In the genomic region with DNA sequence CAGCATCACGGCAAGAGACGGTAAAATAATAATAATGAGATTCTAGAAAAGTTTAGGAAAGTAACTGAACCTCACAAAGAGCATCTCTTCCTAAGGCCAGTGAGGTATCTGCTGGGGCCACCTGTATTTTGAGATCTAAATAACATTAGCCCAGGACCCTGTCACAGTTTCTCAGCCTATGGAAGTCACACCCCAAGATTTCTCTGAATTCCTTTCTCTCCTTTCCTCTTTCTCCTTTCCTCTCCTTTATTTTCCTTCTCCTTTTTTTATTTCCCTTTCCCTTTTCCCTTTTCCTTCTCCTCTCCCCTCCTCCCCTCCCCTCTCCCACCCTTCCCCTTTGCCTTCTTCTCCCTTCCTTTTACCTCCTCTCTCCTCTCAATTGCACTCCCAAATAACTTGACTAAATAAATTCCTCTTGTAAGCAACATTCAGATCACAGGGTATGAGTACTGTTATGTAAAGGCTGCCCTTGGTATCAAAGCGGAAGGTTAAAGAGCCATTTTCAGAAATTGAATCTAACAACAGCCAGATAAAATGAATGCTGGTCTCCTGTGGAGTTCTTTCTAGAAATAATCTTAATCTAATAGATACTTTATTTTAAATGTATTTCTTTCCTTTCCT, we compare ENCODE assay signal across 33 cellular contexts.
DNase-seq lines count a peak whose midpoint lies in the region; ATAC-seq, FAIRE-seq and TF ChIP-seq lines count a peak whose summit lies in the region.
"Had no signal": no experiment of that assay in that cellular context is flagged by ENCODE, and none has a peak within 500 bp of the region (broad histone marks: within the 10 kb centered on the region; RNA-seq: fewer than 3 reads in every experiment).

No MANE protein-coding gene starts in this region.

- H3K4me3 ChIP-seq in HepG2 (replicated peaks in 1 of 3; ENCODE audit: insufficient read depth in 1 of 3, low read depth in 2 of 3, low read length in 3 of 3): no peak overlapping the region
- H3K4me3 ChIP-seq in right lobe of liver: no peak overlapping the region
- no peak overlapping the region for H3K4me3 ChIP-seq in HEK293 (ENCODE audit: low read depth, low read length)
- no peak overlapping the region for H3K4me3 ChIP-seq in K562
- H3K4me3 ChIP-seq: A549; BLaER1; BLaER1 treated with 17β-estradiol and CSF1 and Interleukin-3, amounts not matched to agents 10 nM and 100 nM had no signal

- no peaks in the 10 kb centered on the region for H3K9me1 ChIP-seq in K562 (ENCODE audit: control insufficient read depth, insufficient read depth, low read length)

- intact Hi-C loops in HepG2 (cut with micrococcal nuclease; ENCODE audit: unreplicated experiment) (no loop called here), right lobe of liver (cut with DNase I) (no loop called here), K562 (cut with micrococcal nuclease) (no loop called here), left colon (cut with DNase I, micrococcal nuclease) (loop anchor here in 1 of 2 donors (10.0 kb wide), 1 partner anchor 406 kb away; no protein-coding TSS in a partner anchor)

- H3K4me1 ChIP-seq in HepG2 (ENCODE audit: insufficient read depth, low read length): no peaks in the 10 kb centered on the region
- H3K4me1 ChIP-seq in right lobe of liver: no peaks in the 10 kb centered on the region
- H3K4me1 ChIP-seq in HEK293 (ENCODE audit: control insufficient read depth, insufficient read depth, low read length): no peaks in the 10 kb centered on the region
- no peaks in the 10 kb centered on the region for H3K4me1 ChIP-seq in K562 (replicated peaks in 1 of 2; ENCODE audit: control insufficient read depth in 2 of 2, insufficient read depth in 2 of 2, low read length in 2 of 2)
- H3K4me1 ChIP-seq: A549; BE2C; BLaER1; BLaER1 treated with 17β-estradiol and CSF1 and Interleukin-3, amounts not matched to agents 10 nM and 100 nM; Caco-2 had no signal

- FAIRE-seq in HepG2 (lab: Jason Lieb, UNC) (no peak), K562 (lab: Jason Lieb, UNC) (no peak)
- FAIRE-seq: A204.1, A549, D721Med had no signal

- H3K79me2 ChIP-seq in HepG2 (ENCODE audit: insufficient read depth, low read length) (no peaks in the 10 kb centered on the region), K562 (ENCODE audit: control insufficient read depth, insufficient read depth, low read length) (no peaks in the 10 kb centered on the region)

- no peak for TF ChIP-seq POLR2A in HepG2 (IDR thresholded peaks at IDR 0.05; ENCODE audit: insufficient read depth in 1 of 2, low read depth in 2 of 2, low read length in 2 of 2)
- TF ChIP-seq POLR2A in right lobe of liver (IDR thresholded peaks at IDR 0.05): no peak
- TF ChIP-seq POLR2A in K562 (conservative IDR thresholded peaks at IDR 0.05): no peak

- H3K27me3 ChIP-seq in HepG2 (ENCODE audit: control insufficient read depth in 1 of 2, insufficient read depth in 2 of 2, low read length in 2 of 2) (0 out of 5 replicates have a peak, but pooled peaks cover 0 to 3% of the 10 kb centered on the region in 2 experiments), right lobe of liver (no peaks in the 10 kb centered on the region), K562 (ENCODE audit: control insufficient read depth in 2 of 2, insufficient read depth in 2 of 2, low read length in 2 of 2) (no peaks in the 10 kb centered on the region)
- H3K27me3 ChIP-seq: BE2C; BLaER1; BLaER1 treated with 17β-estradiol and CSF1 and Interleukin-3, amounts not matched to agents 10 nM and 100 nM had no signal

- CTCF ChIA-PET in HepG2 (lab: Yijun Ruan, JAX; ENCODE audit: low intra/inter-chr PET ratio, low total read pairs) (no interaction called here), HEK293 (lab: Yijun Ruan, JAX) (interaction anchor here (0.6 kb wide), 1 partner anchor 362 kb away, joined by 11 read pairs; no protein-coding TSS in a partner anchor), K562 (lab: Yijun Ruan, JAX; ENCODE audit: low intra/inter-chr PET ratio) (no interaction called here)

- POLR2A ChIA-PET in HepG2 (lab: Yijun Ruan, JAX) (no interaction called here), HEK293 (lab: Yijun Ruan, JAX) (no interaction called here), K562 (lab: Yijun Ruan, JAX) (no interaction called here)

- DNase-seq in HepG2 (ENCODE audit: low spot score) (no peak), right lobe of liver (no peak), K562 (ENCODE audit: extremely low read depth in 1 of 4, low spot score in 3 of 4) (no peak), left colon (no peak)
- DNase-seq: 8988T; ACHN; AML-193; BE2C; C1 segment of cervical spinal cord; Caco-2; Calu3; CD4-positive, alpha-beta memory T cell; CD4-positive, alpha-beta T cell; CD4-positive, CD25-positive, alpha-beta regulatory T cell; CD8-positive, alpha-beta memory T cell; CD8-positive, alpha-beta T cell; COR-L47; DMS 273 treated with DMSO at 0.1 percent for 48 hours; DMS153; DMS53; DMS79; DMS79 treated with DMSO at 0.1 percent for 48 hours; DND-41; EL had no signal

- H3K9ac ChIP-seq in HepG2 (ENCODE audit: insufficient read depth, low read depth, low read length): no peak overlapping the region
- no peak overlapping the region for H3K9ac ChIP-seq in K562 (ENCODE audit: insufficient read depth in 1 of 2, low read depth in 2 of 2, low read length in 2 of 2)
- H3K9ac ChIP-seq: BLaER1; BLaER1 treated with 17β-estradiol and CSF1 and Interleukin-3, amounts not matched to agents 10 nM and 100 nM had no signal

- no peak for TF ChIP-seq CTCF in HepG2 (CRISPR knock-in tag; IDR thresholded peaks at IDR 0.05)
- no peak for TF ChIP-seq CTCF in right lobe of liver (IDR thresholded peaks at IDR 0.05)
- no peak for TF ChIP-seq CTCF in HEK293 (tag by site-specific recombination; IDR thresholded peaks at IDR 0.05)
- no peak for TF ChIP-seq CTCF in K562 (IDR thresholded peaks at IDR 0.05 in 2 of 3, conservative IDR thresholded peaks at IDR 0.05 in 1 of 3; ENCODE audit: insufficient read depth in 2 of 3, low read depth in 1 of 3, low read length in 3 of 3)

- in situ Hi-C loops in HepG2 (cut with HindIII; ENCODE audit: extremely low pct_ligation_motif_present, low pct_unique_long_range_greater_than_20kb): no loop called here
- in situ Hi-C loops in K562 (cut with MboI): no loop called here

- H4K20me1 ChIP-seq in HepG2 (ENCODE audit: insufficient read depth, low read length): no peaks in the 10 kb centered on the region
- H4K20me1 ChIP-seq in K562 (replicated peaks; ENCODE audit: control insufficient read depth, insufficient read depth, low read length): no peaks in the 10 kb centered on the region
- H4K20me1 ChIP-seq: BLaER1; BLaER1 treated with 17β-estradiol and CSF1 and Interleukin-3, amounts not matched to agents 10 nM and 100 nM had no signal

- TF ChIP-seq EP300 in HepG2 (IDR thresholded peaks at IDR 0.05; ENCODE audit: low read depth in 2 of 2, low read length in 2 of 2) (no peak), HepG2 (CRISPR knock-in tag; IDR thresholded peaks at IDR 0.05; ENCODE audit: borderline replicate concordance) (no peak), K562 (IDR thresholded peaks at IDR 0.05; ENCODE audit: low read length) (no peak)

- H2AFZ ChIP-seq in HepG2 (ENCODE audit: low read length) (no peak overlapping the region), K562 (ENCODE audit: low read depth, low read length) (no peak overlapping the region)

- BruUV-seq in HepG2 (replicated peaks; lab: Mats Ljungman, UMichigan): no TSS peak
- BruUV-seq in K562 (replicated peaks; lab: Mats Ljungman, UMichigan): no TSS peak

- ATAC-seq in HepG2 (no peak), right lobe of liver (no peak), K562 (no peak), GM18873 (IDR thresholded peaks at IDR 0.05; ENCODE audit: low FRiP score, unreplicated experiment) (no peak), left colon (no peak)
- ATAC-seq: A549; CD8-positive, alpha-beta T cell had no signal

- WGBS in HepG2 (ENCODE audit: low lambda C conversion rate): 22% methylated on average over 3 of the region's 3 CpGs
- 74% methylated on average over 3 of the region's 3 CpGs for WGBS in right lobe of liver (ENCODE audit: insufficient coverage, low coverage, low lambda C conversion rate, missing lambda C conversion rate)
- 2% methylated on average over 3 of the region's 3 CpGs for WGBS in K562 (ENCODE audit: insufficient coverage, low coverage, missing lambda C conversion rate)

- H3K4me2 ChIP-seq in HepG2 (ENCODE audit: low read depth, low read length) (no peak overlapping the region), K562 (ENCODE audit: insufficient read depth, low read length) (no peak overlapping the region)
- H3K4me2 ChIP-seq: A549; BLaER1; BLaER1 treated with 17β-estradiol and CSF1 and Interleukin-3, amounts not matched to agents 10 nM and 100 nM had no signal

- TF ChIP-seq RAD21 in HepG2 (CRISPR knock-in tag; IDR thresholded peaks at IDR 0.05) (no peak), K562 (CRISPR knock-in tag; conservative IDR thresholded peaks at IDR 0.05 in 1 of 2, IDR thresholded peaks at IDR 0.05 in 1 of 2) (no peak)

- H3K27ac ChIP-seq in HepG2 (ENCODE audit: extremely low read length, insufficient read depth, low read length): no peak overlapping the region
- H3K27ac ChIP-seq in right lobe of liver: no peak overlapping the region
- no peak overlapping the region for H3K27ac ChIP-seq in HEK293 (ENCODE audit: extremely low read depth, low read depth, low read length)
- H3K27ac ChIP-seq in K562 (ENCODE audit: extremely low read depth, low read depth, low read length): no peak overlapping the region
- H3K27ac ChIP-seq: 22Rv1; A549; BLaER1; BLaER1 treated with 17β-estradiol and CSF1 and Interleukin-3, amounts not matched to agents 10 nM and 100 nM; C4-2B had no signal

- no peaks in the 10 kb centered on the region for H3K36me3 ChIP-seq in HepG2 (replicated peaks in 1 of 2; ENCODE audit: control insufficient read depth in 1 of 2, insufficient read depth in 2 of 2, low read length in 2 of 2)
- no peaks in the 10 kb centered on the region for H3K36me3 ChIP-seq in right lobe of liver
- no peaks in the 10 kb centered on the region for H3K36me3 ChIP-seq in HEK293 (ENCODE audit: control insufficient read depth in 2 of 2, insufficient read depth in 1 of 2, low read length in 2 of 2)
- no peaks in the 10 kb centered on the region for H3K36me3 ChIP-seq in K562 (ENCODE audit: control insufficient read depth, insufficient read depth, low read length)
- H3K36me3 ChIP-seq: BE2C; BLaER1; BLaER1 treated with 17β-estradiol and CSF1 and Interleukin-3, amounts not matched to agents 10 nM and 100 nM had no signal

- H3K9me3 ChIP-seq in HepG2 (ENCODE audit: low read length) (no peaks in the 10 kb centered on the region), right lobe of liver (no peaks in the 10 kb centered on the region), HEK293 (ENCODE audit: control insufficient read depth, insufficient read depth, low read depth, low read length) (no peaks in the 10 kb centered on the region), K562 (replicated peaks; ENCODE audit: control insufficient read depth, insufficient read depth, low read depth, low read length) (peaks cover 2% of the 10 kb centered on the region; the same call in 1 of the 2 replicates)
- H3K9me3 ChIP-seq: A549, BE2C, Caco-2 had no signal

TF ChIP-seq in HEK293, 187 proteins besides CTCF, POLR2A, EP300 and RAD21:
- no peak for TF ChIP-seq ZSCAN16 (tag by site-specific recombination; IDR thresholded peaks at IDR 0.05)
- peak; percentile 75 for TF ChIP-seq PRDM1 (tag by site-specific recombination; IDR thresholded peaks at IDR 0.05)

TF ChIP-seq in K562, 482 proteins besides CTCF, POLR2A, EP300 and RAD21 (continues in another document):
- TF ChIP-seq FOXK2 (conservative IDR thresholded peaks at IDR 0.05 in 1 of 2, IDR thresholded peaks at IDR 0.05 in 1 of 2; ENCODE audit: low read depth in 2 of 2) (no peak), HNRNPK (IDR thresholded peaks at IDR 0.05; ENCODE audit: low read depth, low read length, poor library complexity, severe bottlenecking) (peak; percentile 54)
